ENCODE assay signal across 16 cellular contexts in the genomic region with DNA sequence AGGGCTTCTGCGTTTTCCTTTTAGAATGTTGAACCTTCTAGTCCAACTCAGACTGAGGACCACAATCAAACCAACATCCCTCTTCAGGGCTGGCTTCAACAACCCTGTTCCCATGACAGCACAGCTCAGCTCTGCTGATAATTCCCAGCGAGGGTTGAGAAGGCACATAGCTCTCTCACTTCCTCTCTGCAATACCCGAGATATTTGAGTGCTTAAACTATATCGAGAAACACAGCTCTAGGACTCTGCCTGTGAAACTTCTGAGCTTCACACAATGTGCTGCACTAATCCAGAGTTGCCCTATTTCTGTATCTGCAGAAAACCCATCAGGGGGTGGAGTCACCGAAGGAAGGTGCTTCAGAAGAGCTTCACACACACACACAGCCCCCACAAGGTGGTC. TPM values are rescaled to one million over a fixed set of nuclear protein-coding genes. Genes with fewer than 3 reads are reported as not detected.
A peak's percentile ranks its signal among the peaks of the same experiment; 100 is the strongest.
DNase-seq lines count a peak whose midpoint lies in the region; ATAC-seq and TF ChIP-seq lines count a peak whose summit lies in the region.
"Had no signal": no experiment of that assay in that cellular context is flagged by ENCODE, and none has a peak within 500 bp of the region (broad histone marks: within the 10 kb centered on the region; RNA-seq: fewer than 3 reads in every experiment).

No MANE protein-coding gene starts in this region.

- no peak for TF ChIP-seq EP300 in esophagus muscularis mucosa (IDR thresholded peaks at IDR 0.05)

- peak; percentile 57 for ATAC-seq in GM18909 (IDR thresholded peaks at IDR 0.05; ENCODE audit: poor library complexity, unreplicated experiment)
- peak; percentile 54 for ATAC-seq in HG02642 (IDR thresholded peaks at IDR 0.05; ENCODE audit: poor library complexity, unreplicated experiment)
- peak; percentile 80 for ATAC-seq in HG03469 (IDR thresholded peaks at IDR 0.05; ENCODE audit: unreplicated experiment)
- ATAC-seq in lower lobe of right lung, result no peak
- ATAC-seq: gastroesophageal sphincter; HepG2; naive thymus-derived CD8-positive, alpha-beta T cell; right lobe of liver had no signal

- intact Hi-C loops in lower lobe of right lung (cut with DNase I), result no loop called here
- intact Hi-C loops in esophagus muscularis mucosa (cut with DNase I), result no loop called here

- H3K4me1 ChIP-seq in lower lobe of right lung (peaks cover 7% of the 10 kb centered on the region), esophagus muscularis mucosa (peaks cover 11 to 18% (median 15%) of the 10 kb centered on the region in 4 donors)
- H3K4me1 ChIP-seq: adrenal gland had no signal

- no peaks in the 10 kb centered on the region for H3K9me3 ChIP-seq in lower lobe of right lung
- no peaks in the 10 kb centered on the region for H3K9me3 ChIP-seq in esophagus muscularis mucosa
- H3K9me3 ChIP-seq: adrenal gland, gastroesophageal sphincter, right lobe of liver, thoracic aorta had no signal

- H3K27ac ChIP-seq in lower lobe of right lung (no peak overlapping the region), esophagus muscularis mucosa (replicated peaks in 1 of 4) (no peak overlapping the region)
- H3K27ac ChIP-seq: adrenal gland, gastroesophageal sphincter, right lobe of liver, thoracic aorta had no signal

- H3K27me3 ChIP-seq in lower lobe of right lung (ENCODE audit: low read depth) (peaks cover 66% of the 10 kb centered on the region), esophagus muscularis mucosa (peaks cover 6 to 83% (median 20%) of the 10 kb centered on the region in 4 donors)
- H3K27me3 ChIP-seq: right lobe of liver had no signal

- H3K36me3 ChIP-seq in lower lobe of right lung, result no peaks in the 10 kb centered on the region
- no peaks in the 10 kb centered on the region for H3K36me3 ChIP-seq in esophagus muscularis mucosa
- H3K36me3 ChIP-seq: adrenal gland, gastroesophageal sphincter, right lobe of liver, thoracic aorta had no signal

- H3K4me3 ChIP-seq in GM08714 (ENCODE audit: low read length), result peak overlapping the region; percentile 65; the same call in 1 of the 2 replicates
- no peak overlapping the region for H3K4me3 ChIP-seq in lower lobe of right lung
- H3K4me3 ChIP-seq in esophagus muscularis mucosa, result no peak overlapping the region
- H3K4me3 ChIP-seq: adrenal gland, gastroesophageal sphincter, right lobe of liver, thoracic aorta had no signal

- WGBS in esophagus muscularis mucosa, result 53% methylated on average over 5 of the region's 5 CpGs

- TF ChIP-seq CTCF in lower lobe of right lung (IDR thresholded peaks at IDR 0.05), result no peak
- TF ChIP-seq CTCF in esophagus muscularis mucosa (IDR thresholded peaks at IDR 0.05), result no peak

- DNase-seq in lower lobe of right lung, result no peak
- DNase-seq in DMS79 treated with DMSO at 0.1 percent for 48 hours (lab: John Stamatoyannopoulos, UW), result no peak
- DNase-seq in COR-L47 (lab: John Stamatoyannopoulos, UW), result no peak
- no peak for DNase-seq in esophagus muscularis mucosa (ENCODE audit: extremely low spot score)
- DNase-seq: adrenal gland; naive thymus-derived CD8-positive, alpha-beta T cell; NCI-H2081; right lobe of liver had no signal

- no peak for TF ChIP-seq POLR2A in esophagus muscularis mucosa (IDR thresholded peaks at IDR 0.05; ENCODE audit: low read depth)

RNA-seq across cellular contexts. Expression of gene ADARB2, which starts 1.6 kb away (rescaled TPM):
- total RNA-seq in lower lobe of right lung (0.80 TPM), esophagus muscularis mucosa (1 to 10 TPM; 2.3 to 3.7 (median 2.6) TPM)
- total RNA-seq: HepG2; naive thymus-derived CD8-positive, alpha-beta T cell; RPMI7951 had no signal

Comparison
In these comparisons a context has a peak if more than half of its experiments do, and no peak if none do; other contexts are left out.
1. ATAC-seq: peak in GM18909 (single experiment), HG02642 (single experiment) and HG03469 (single experiment); none in lower lobe of right lung (0 of 2).